ENCODE assay signal across 8 cellular contexts in the genomic region with DNA sequence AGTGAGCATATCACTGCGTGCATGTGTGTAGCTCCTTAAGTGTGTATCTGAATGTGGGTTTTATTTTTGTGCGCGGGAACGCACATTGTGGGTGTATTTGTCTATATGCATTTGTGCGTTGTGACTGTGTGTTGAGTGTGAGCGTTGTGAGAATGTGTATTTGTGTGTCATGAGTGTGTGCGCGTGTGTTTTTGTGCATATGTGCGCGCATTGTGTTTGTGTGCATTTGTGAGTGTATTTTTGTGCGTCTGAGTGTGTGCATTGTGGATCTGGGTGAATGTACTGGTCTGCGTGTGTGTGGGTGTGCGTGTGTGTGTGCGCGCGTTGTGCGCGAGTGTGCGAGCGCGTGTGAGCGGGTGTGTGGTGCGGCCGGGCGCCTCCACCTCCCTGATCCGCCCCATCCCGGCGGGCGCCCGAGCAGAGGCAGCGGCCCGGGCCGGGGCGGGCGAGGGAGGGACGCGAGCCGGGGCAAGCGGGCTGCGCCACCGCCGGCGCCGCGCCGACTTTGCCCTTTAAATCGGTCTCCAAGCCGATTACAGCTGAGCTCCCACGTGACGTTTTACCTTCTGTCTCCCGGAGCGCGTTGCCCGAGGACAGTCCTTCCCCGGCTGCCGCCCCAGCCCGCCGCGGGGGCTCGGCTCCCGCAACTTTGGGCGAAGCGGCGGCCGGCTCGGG. TPM values are rescaled to one million over a fixed set of nuclear protein-coding genes. Genes with fewer than 3 reads are reported as not detected.
A peak's percentile ranks its signal among the peaks of the same experiment; 100 is the strongest.
DNase-seq lines count a peak whose midpoint lies in the region; ATAC-seq and TF ChIP-seq lines count a peak whose summit lies in the region.

A gene with protein sequence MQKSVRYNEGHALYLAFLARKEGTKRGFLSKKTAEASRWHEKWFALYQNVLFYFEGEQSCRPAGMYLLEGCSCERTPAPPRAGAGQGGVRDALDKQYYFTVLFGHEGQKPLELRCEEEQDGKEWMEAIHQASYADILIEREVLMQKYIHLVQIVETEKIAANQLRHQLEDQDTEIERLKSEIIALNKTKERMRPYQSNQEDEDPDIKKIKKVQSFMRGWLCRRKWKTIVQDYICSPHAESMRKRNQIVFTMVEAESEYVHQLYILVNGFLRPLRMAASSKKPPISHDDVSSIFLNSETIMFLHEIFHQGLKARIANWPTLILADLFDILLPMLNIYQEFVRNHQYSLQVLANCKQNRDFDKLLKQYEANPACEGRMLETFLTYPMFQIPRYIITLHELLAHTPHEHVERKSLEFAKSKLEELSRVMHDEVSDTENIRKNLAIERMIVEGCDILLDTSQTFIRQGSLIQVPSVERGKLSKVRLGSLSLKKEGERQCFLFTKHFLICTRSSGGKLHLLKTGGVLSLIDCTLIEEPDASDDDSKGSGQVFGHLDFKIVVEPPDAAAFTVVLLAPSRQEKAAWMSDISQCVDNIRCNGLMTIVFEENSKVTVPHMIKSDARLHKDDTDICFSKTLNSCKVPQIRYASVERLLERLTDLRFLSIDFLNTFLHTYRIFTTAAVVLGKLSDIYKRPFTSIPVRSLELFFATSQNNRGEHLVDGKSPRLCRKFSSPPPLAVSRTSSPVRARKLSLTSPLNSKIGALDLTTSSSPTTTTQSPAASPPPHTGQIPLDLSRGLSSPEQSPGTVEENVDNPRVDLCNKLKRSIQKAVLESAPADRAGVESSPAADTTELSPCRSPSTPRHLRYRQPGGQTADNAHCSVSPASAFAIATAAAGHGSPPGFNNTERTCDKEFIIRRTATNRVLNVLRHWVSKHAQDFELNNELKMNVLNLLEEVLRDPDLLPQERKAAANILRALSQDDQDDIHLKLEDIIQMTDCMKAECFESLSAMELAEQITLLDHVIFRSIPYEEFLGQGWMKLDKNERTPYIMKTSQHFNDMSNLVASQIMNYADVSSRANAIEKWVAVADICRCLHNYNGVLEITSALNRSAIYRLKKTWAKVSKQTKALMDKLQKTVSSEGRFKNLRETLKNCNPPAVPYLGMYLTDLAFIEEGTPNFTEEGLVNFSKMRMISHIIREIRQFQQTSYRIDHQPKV (N-terminal part only) (plus strand): TSS at position 596 of the 675 bp plus-strand sequence. CDS start 376 bp downstream, outside the sequence.

- H3K27me3 ChIP-seq in HUES48 (ENCODE audit: control insufficient read depth, insufficient read depth, low read length) (peaks cover 28% of the 10 kb centered on the region), left lung (peaks cover 41 to 91% of the 10 kb centered on the region in 2 donors)

- no peak for TF ChIP-seq CTCF in coronary artery (IDR thresholded peaks at IDR 0.05)
- no peak for TF ChIP-seq CTCF in left lung (IDR thresholded peaks at IDR 0.05)

- H3K36me3 ChIP-seq in HUES48 (ENCODE audit: control insufficient read depth, insufficient read depth, low read length) (no peaks in the 10 kb centered on the region), left lung (no peaks in the 10 kb centered on the region)

- H3K9me3 ChIP-seq in HUES48 (ENCODE audit: control insufficient read depth, insufficient read depth, low read length) (no peaks in the 10 kb centered on the region), left lung (no peaks in the 10 kb centered on the region)

- H3K27ac ChIP-seq in HUES48 (ENCODE audit: low read depth, low read length) (peak within 1 kb of the TSS; percentile 33), coronary artery (peak within 1 kb of the TSS; percentile 13 to 65), left lung (peak within 1 kb of the TSS; percentile 72 to 76)

- peak within 1 kb of the TSS; percentile 53 for H3K9ac ChIP-seq in HUES48 (ENCODE audit: low read depth, low read length)

- intact Hi-C loops in left lung (cut with DNase I), result no loop called here

- peak; percentile 68 for DNase-seq in activated CD4-positive, alpha-beta T cell treated with anti-CD3 and anti-CD28 coated beads for 48 hours
- DNase-seq in coronary artery (ENCODE audit: low spot score), result no peak
- no peak for DNase-seq in left lung
- DNase-seq in stimulated activated CD4-positive, alpha-beta T cell treated with anti-CD3 and anti-CD28 coated beads, Interleukin-4, amount 100 ng/mL, for 1 hour, result peak; percentile 48

- H3K4me3 ChIP-seq in HUES48 (ENCODE audit: low read depth, low read length) (peak within 1 kb of the TSS; percentile 79), coronary artery (peak within 1 kb of the TSS; percentile 71), left lung (peak within 1 kb of the TSS; percentile 45 to 48)

- peak; percentile 18 for ATAC-seq in left lung
- ATAC-seq in HG03354 (IDR thresholded peaks at IDR 0.05; ENCODE audit: poor library complexity, severe bottlenecking, unreplicated experiment), result no peak
- no peak for ATAC-seq in GM21825 (IDR thresholded peaks at IDR 0.05; ENCODE audit: unreplicated experiment)
- no peak for ATAC-seq in HG02840 (IDR thresholded peaks at IDR 0.05; ENCODE audit: low FRiP score, unreplicated experiment)

- H3K4me1 ChIP-seq in HUES48 (ENCODE audit: control insufficient read depth, insufficient read depth, low read length), result peaks cover 70% of the 10 kb centered on the region
- peaks cover 6 to 14% of the 10 kb centered on the region in 2 donors for H3K4me1 ChIP-seq in left lung

RNA-seq across cellular contexts. Expression of the gene that starts here (rescaled TPM):
- 1 to 10 TPM; 7.0 to 7.5 TPM for total RNA-seq in left lung

Comparison
In these comparisons a context has a peak if more than half of its experiments do, and no peak if none do; other contexts are left out.
1. DNase-seq: peak in activated CD4-positive, alpha-beta T cell treated with anti-CD3 and anti-CD28 coated beads for 48 hours (single experiment) and stimulated activated CD4-positive, alpha-beta T cell treated with anti-CD3 and anti-CD28 coated beads, Interleukin-4, amount 100 ng/mL, for 1 hour (single experiment); none in coronary artery (single experiment) and left lung (0 of 2).
2. Peak in every context shown above with its lines, with median percentiles within 50 percentile points of each other: H3K27ac ChIP-seq and H3K4me3 ChIP-seq.